ENCODE assay signal across 26 cellular contexts in genomic region chr3:13207578-13207922, GRCh38.
"Had no signal": no experiment of that assay in that cellular context is flagged by ENCODE, and none has a peak within 500 bp of the region (broad histone marks: within the 10 kb centered on the region; RNA-seq: fewer than 3 reads in every experiment).

No MANE protein-coding gene starts in this region.

- H3K4me1 ChIP-seq: ascending aorta, breast epithelium had no signal

- H3K36me3 ChIP-seq: ascending aorta, breast epithelium, cardiac muscle cell had no signal

- H3K27me3 ChIP-seq: ascending aorta, cardiac muscle cell had no signal

- H3K9me3 ChIP-seq: ascending aorta, breast epithelium had no signal

- H3K27ac ChIP-seq: ascending aorta, breast epithelium, cardiac muscle cell, coronary artery, dorsolateral prefrontal cortex had no signal

- DNase-seq: activated CD4-positive, alpha-beta memory T cell treated with anti-CD3 and anti-CD28 coated beads for 36 hours; activated CD4-positive, alpha-beta T cell treated with anti-CD3 and anti-CD28 coated beads for 36 hours; activated CD4-positive, alpha-beta T cell treated with anti-CD3 and anti-CD28 coated beads, Interleukin-2, amount 10 ng/mL, durations not matched to agents 24 days and 14 days; activated CD4-positive, CD25-positive, alpha-beta regulatory T cell; activated CD4-positive, CD25-positive, alpha-beta regulatory T cell treated with anti-CD3 and anti-CD28 coated beads, Interleukin-2, amount 50 U/mL, for 72 hours; activated CD8-positive, alpha-beta memory T cell treated with anti-CD3 and anti-CD28 coated beads, Interleukin-2, amount 10 ng/mL, durations not matched to agents 7 days and 5 days; activated CD8-positive, alpha-beta memory T cell treated with anti-CD3 and anti-CD28 coated beads, Interleukin-2, amount 50 U/mL, for 4 hours; activated CD8-positive, alpha-beta T cell treated with anti-CD3 and anti-CD28 coated beads, Interleukin-2, amount 10 ng/mL, durations not matched to agents 7 days and 5 days; activated gamma-delta T cell; activated naive CD4-positive, alpha-beta T cell; activated naive CD4-positive, alpha-beta T cell treated with anti-CD3 and anti-CD28 coated beads, Interleukin-2, amount 10 ng/mL, durations not matched to agents 7 days and 5 days; activated naive CD8-positive, alpha-beta T cell treated with anti-CD3 and anti-CD28 coated beads, Interleukin-2, amount 10 ng/mL, durations not matched to agents 7 days and 5 days; activated T-cell treated with anti-CD3 and anti-CD28 coated beads, Interleukin-2, amount 50 U/mL, for 1 hour; activated T-cell treated with anti-CD3 and anti-CD28 coated beads, Interleukin-2, amount 50 U/mL, for 48 hours; central memory CD4-positive, alpha-beta T cell; cerebellar nuclear complex; effector memory CD4-positive, alpha-beta T cell; endodermal cell; foreskin fibroblast; T-helper 2 cell had no signal

- ATAC-seq: activated CD4-positive, alpha-beta T cell treated with anti-CD3 and anti-CD28 coated beads for 36 hours; activated CD8-positive, alpha-beta memory T cell treated with anti-CD3 and anti-CD28 coated beads, Interleukin-2, amount 10 ng/mL, durations not matched to agents 7 days and 5 days; activated CD8-positive, alpha-beta T cell treated with anti-CD3 and anti-CD28 coated beads, Interleukin-2, amount 10 ng/mL, durations not matched to agents 7 days and 5 days; activated naive CD4-positive, alpha-beta T cell treated with anti-CD3 and anti-CD28 coated beads, Interleukin-2, amount 50 U/mL, for 72 hours had no signal

- H3K4me3 ChIP-seq: ascending aorta, breast epithelium, cardiac muscle cell, coronary artery, dorsolateral prefrontal cortex had no signal
